11 cellular contexts compared by ENCODE assay signal in the genomic region with DNA sequence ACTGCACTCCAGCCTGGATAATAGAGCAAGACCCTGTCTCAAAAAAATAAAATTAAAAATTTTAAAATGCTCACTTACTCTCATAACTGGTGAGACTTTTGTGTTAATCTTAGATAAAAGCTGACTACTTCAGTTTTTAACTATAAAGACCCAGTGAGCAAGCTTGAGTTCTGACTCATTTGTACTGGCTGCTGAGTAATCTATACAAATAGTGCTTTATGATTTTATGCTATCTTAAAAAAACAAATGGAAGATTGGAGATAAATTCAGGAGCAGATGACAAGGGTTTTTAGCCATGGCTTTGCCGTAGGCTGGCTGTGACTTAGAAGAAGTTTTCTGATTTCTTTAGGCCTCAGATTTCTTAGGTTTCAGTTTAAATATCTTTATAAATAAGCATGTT. TPM values are rescaled to one million over a fixed set of nuclear protein-coding genes. Genes with fewer than 3 reads are reported as not detected.
DNase-seq lines count a peak whose midpoint lies in the region; ATAC-seq and TF ChIP-seq lines count a peak whose summit lies in the region.
"Had no signal": no experiment of that assay in that cellular context is flagged by ENCODE, and none has a peak within 500 bp of the region (broad histone marks: within the 10 kb centered on the region; RNA-seq: fewer than 3 reads in every experiment).

No MANE protein-coding gene starts in this region.

- H3K4me1 Mint-ChIP-seq in activated CD4-positive, alpha-beta T cell treated with anti-CD3 and anti-CD28 coated beads for 36 hours = peaks cover 13% of the 10 kb centered on the region
- peaks cover 17% of the 10 kb centered on the region for H3K4me1 Mint-ChIP-seq in stimulated activated effector memory CD8-positive, alpha-beta T cell treated with anti-CD3 and anti-CD28 coated beads, Interleukin-12 subunit alpha, Interleukin-12 subunit beta, amount 100 ng/mL, for 72 hours
- H3K4me1 Mint-ChIP-seq: naive B cell had no signal

- DNase-seq in activated CD4-positive, alpha-beta T cell treated with anti-CD3 and anti-CD28 coated beads for 36 hours = no peak
- DNase-seq in activated CD4-positive, alpha-beta T cell treated with anti-CD3 and anti-CD28 coated beads, Interleukin-2, amount 50 U/mL, for 4 hours = no peak
- DNase-seq in fibroblast of pulmonary artery (ENCODE audit: low read depth) (peak; percentile 48), activated gamma-delta T cell treated with Interleukin-2 at 50 U/mL for 16 hours (no peak)
- no peak for DNase-seq in stimulated activated effector memory CD8-positive, alpha-beta T cell treated with anti-CD3 and anti-CD28 coated beads, Interleukin-12 subunit alpha, Interleukin-12 subunit beta, amount 100 ng/mL, for 72 hours (ENCODE audit: low spot score in 2 of 2)
- DNase-seq: H9, naive B cell, NCI-H1105 had no signal

- H3K4me3 Mint-ChIP-seq in activated CD4-positive, alpha-beta T cell treated with anti-CD3 and anti-CD28 coated beads for 36 hours = no peak overlapping the region
- H3K4me3 Mint-ChIP-seq in stimulated activated effector memory CD8-positive, alpha-beta T cell treated with anti-CD3 and anti-CD28 coated beads, Interleukin-12 subunit alpha, Interleukin-12 subunit beta, amount 100 ng/mL, for 72 hours = no peak overlapping the region
- H3K4me3 Mint-ChIP-seq: H9, naive B cell had no signal

- no peak overlapping the region for H3K27ac Mint-ChIP-seq in activated CD4-positive, alpha-beta T cell treated with anti-CD3 and anti-CD28 coated beads for 36 hours
- H3K27ac Mint-ChIP-seq in stimulated activated effector memory CD8-positive, alpha-beta T cell treated with anti-CD3 and anti-CD28 coated beads, Interleukin-12 subunit alpha, Interleukin-12 subunit beta, amount 100 ng/mL, for 72 hours = no peak overlapping the region
- H3K27ac Mint-ChIP-seq: H9, naive B cell had no signal

- H3K27me3 Mint-ChIP-seq in activated CD4-positive, alpha-beta T cell treated with anti-CD3 and anti-CD28 coated beads for 36 hours = no peaks in the 10 kb centered on the region
- H3K27me3 Mint-ChIP-seq: naive B cell had no signal

- peak; percentile 80 for ATAC-seq in activated CD4-positive, alpha-beta T cell treated with anti-CD3 and anti-CD28 coated beads for 36 hours
- peak; percentile 60 for ATAC-seq in SK-N-SH treated with all-trans-retinoic acid at 6 μM for 48 hours
- ATAC-seq in stimulated activated effector memory CD8-positive, alpha-beta T cell treated with anti-CD3 and anti-CD28 coated beads, Interleukin-12 subunit alpha, Interleukin-12 subunit beta, amount 100 ng/mL, for 72 hours = peak; percentile 84
- no peak for ATAC-seq in HG03565 (IDR thresholded peaks at IDR 0.05; ENCODE audit: unreplicated experiment)
- ATAC-seq in GM18867 (IDR thresholded peaks at IDR 0.05; ENCODE audit: unreplicated experiment) = no peak

- intact Hi-C loops in activated CD4-positive, alpha-beta T cell treated with anti-CD3 and anti-CD28 coated beads for 36 hours (cut with DNase I, micrococcal nuclease) = loop anchor here in 1 of 2 experiments (1.0 kb wide), 1 partner anchor 13 kb away; no protein-coding TSS in a partner anchor

- H3K36me3 Mint-ChIP-seq in activated CD4-positive, alpha-beta T cell treated with anti-CD3 and anti-CD28 coated beads for 36 hours (ENCODE audit: low read depth) = no peaks in the 10 kb centered on the region
- H3K36me3 Mint-ChIP-seq in stimulated activated effector memory CD8-positive, alpha-beta T cell treated with anti-CD3 and anti-CD28 coated beads, Interleukin-12 subunit alpha, Interleukin-12 subunit beta, amount 100 ng/mL, for 72 hours = no peaks in the 10 kb centered on the region
- H3K36me3 Mint-ChIP-seq: naive B cell had no signal

- POLR2A ChIA-PET in activated CD4-positive, alpha-beta T cell treated with anti-CD3 and anti-CD28 coated beads for 36 hours (lab: Charles Lee) = no interaction called here

- CTCF ChIA-PET in activated CD4-positive, alpha-beta T cell treated with anti-CD3 and anti-CD28 coated beads for 36 hours (lab: Charles Lee) = interaction anchor here (0.6 to 1.8 kb wide), 6 partner anchors 22 to 104 kb away, joined by 3 to 8 read pairs (median 3); no protein-coding TSS in a partner anchor

- TF ChIP-seq CTCF in fibroblast of pulmonary artery (IDR thresholded peaks at IDR 0.05; ENCODE audit: low read length, missing control alignments) = no peak

- no peaks in the 10 kb centered on the region for H3K9me3 Mint-ChIP-seq in activated CD4-positive, alpha-beta T cell treated with anti-CD3 and anti-CD28 coated beads for 36 hours (ENCODE audit: low read depth)
- H3K9me3 Mint-ChIP-seq in stimulated activated effector memory CD8-positive, alpha-beta T cell treated with anti-CD3 and anti-CD28 coated beads, Interleukin-12 subunit alpha, Interleukin-12 subunit beta, amount 100 ng/mL, for 72 hours = no peaks in the 10 kb centered on the region
- H3K9me3 Mint-ChIP-seq: H9, naive B cell had no signal

- no peak overlapping the region for H3K4me3 ChIP-seq in fibroblast of pulmonary artery (replicated peaks; ENCODE audit: low read depth, low read length)

TF ChIP-seq in SK-N-SH treated with all-trans-retinoic acid at 6 μM for 48 hours, 23 proteins besides CTCF, POLR2A, EP300 and RAD21:
- TF ChIP-seq ESRRG (CRISPR knock-in tag; IDR thresholded peaks at IDR 0.05) (no peak), CSDC2 (CRISPR knock-in tag; IDR thresholded peaks at IDR 0.05) (no peak), PATZ1 (CRISPR knock-in tag; IDR thresholded peaks at IDR 0.05; ENCODE audit: borderline replicate concordance) (no peak), ISL1 (CRISPR knock-in tag; IDR thresholded peaks at IDR 0.05) (peak; percentile 56; the same call in 1 of the 2 replicates), ZNF565 (CRISPR knock-in tag; conservative IDR thresholded peaks at IDR 0.05; ENCODE audit: low read depth) (no peak)
- TF ChIP-seq, protein P1, sequence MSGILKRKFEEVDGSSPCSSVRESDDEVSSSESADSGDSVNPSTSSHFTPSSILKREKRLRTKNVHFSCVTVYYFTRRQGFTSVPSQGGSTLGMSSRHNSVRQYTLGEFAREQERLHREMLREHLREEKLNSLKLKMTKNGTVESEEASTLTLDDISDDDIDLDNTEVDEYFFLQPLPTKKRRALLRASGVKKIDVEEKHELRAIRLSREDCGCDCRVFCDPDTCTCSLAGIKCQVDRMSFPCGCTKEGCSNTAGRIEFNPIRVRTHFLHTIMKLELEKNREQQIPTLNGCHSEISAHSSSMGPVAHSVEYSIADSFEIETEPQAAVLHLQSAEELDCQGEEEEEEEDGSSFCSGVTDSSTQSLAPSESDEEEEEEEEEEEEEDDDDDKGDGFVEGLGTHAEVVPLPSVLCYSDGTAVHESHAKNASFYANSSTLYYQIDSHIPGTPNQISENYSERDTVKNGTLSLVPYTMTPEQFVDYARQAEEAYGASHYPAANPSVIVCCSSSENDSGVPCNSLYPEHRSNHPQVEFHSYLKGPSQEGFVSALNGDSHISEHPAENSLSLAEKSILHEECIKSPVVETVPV (CRISPR knock-in tag; IDR thresholded peaks at IDR 0.05) = no peak

RNA-seq across cellular contexts. Expression of gene SNTB2, which starts 30.5 kb away (rescaled TPM):
- 10 to 100 TPM; 15.7 to 17.2 TPM for total RNA-seq in activated CD4-positive, alpha-beta T cell treated with anti-CD3 and anti-CD28 coated beads for 36 hours

Comparison
In these comparisons a context has a peak if more than half of its experiments do, and no peak if none do; other contexts are left out.
1. ATAC-seq: peak in activated CD4-positive, alpha-beta T cell treated with anti-CD3 and anti-CD28 coated beads for 36 hours (single experiment), SK-N-SH treated with all-trans-retinoic acid at 6 μM for 48 hours (single experiment) and stimulated activated effector memory CD8-positive, alpha-beta T cell treated with anti-CD3 and anti-CD28 coated beads, Interleukin-12 subunit alpha, Interleukin-12 subunit beta, amount 100 ng/mL, for 72 hours (single experiment); none in HG03565 (single experiment) and GM18867 (single experiment).